9 cellular contexts compared by ENCODE assay signal in genomic region chr19:55087542-55087935, GRCh38. TPM values are rescaled to one million over a fixed set of nuclear protein-coding genes. Genes with fewer than 3 reads are reported as not detected.
A peak's percentile ranks its signal among the peaks of the same experiment; 100 is the strongest.
DNase-seq lines count a peak whose midpoint lies in the region; ATAC-seq and TF ChIP-seq lines count a peak whose summit lies in the region.
"Had no signal": no experiment of that assay in that cellular context is flagged by ENCODE, and none has a peak within 500 bp of the region (broad histone marks: within the 10 kb centered on the region; RNA-seq: fewer than 3 reads in every experiment).

No MANE protein-coding gene starts in this region.

- peaks cover 30% of the 10 kb centered on the region for H3K36me3 Mint-ChIP-seq in activated CD4-positive, alpha-beta T cell treated with anti-CD3 and anti-CD28 coated beads for 36 hours (ENCODE audit: low read depth)

- CTCF ChIA-PET in activated CD4-positive, alpha-beta T cell treated with anti-CD3 and anti-CD28 coated beads for 36 hours (lab: Charles Lee) = interaction anchor here (0.9 to 3.2 kb wide), 4 partner anchors 8 to 251 kb away, joined by 3 to 16 read pairs (median 6); partner anchors contain the start of genes KMT5C and PPP1R12C

- no peak for DNase-seq in activated CD4-positive, alpha-beta T cell treated with anti-CD3 and anti-CD28 coated beads for 36 hours
- no peak for DNase-seq in activated CD4-positive, alpha-beta T cell treated with anti-CD3 and anti-CD28 coated beads, Interleukin-2, amount 50 U/mL, for 1 hour
- DNase-seq in colonic mucosa (no peak), left lobe of liver (ENCODE audit: low spot score) (no peak), thoracic aorta (ENCODE audit: low spot score) (no peak), C1 segment of cervical spinal cord (lab: John Stamatoyannopoulos, UW) (no peak), substantia nigra (lab: John Stamatoyannopoulos, UW) (no peak)
- no peak for DNase-seq in activated CD4-positive, alpha-beta T cell treated with anti-CD3 and anti-CD28 coated beads for 4 hours
- DNase-seq: NCI-H524 treated with DMSO at 0.1 percent for 48 hours had no signal

- no peaks in the 10 kb centered on the region for H3K9me3 ChIP-seq in colonic mucosa
- H3K9me3 ChIP-seq in thoracic aorta = no peaks in the 10 kb centered on the region

- ATAC-seq in activated CD4-positive, alpha-beta T cell treated with anti-CD3 and anti-CD28 coated beads for 36 hours = no peak
- ATAC-seq in left lobe of liver = peak; percentile 16
- ATAC-seq in thoracic aorta (ENCODE audit: insufficient number of reproducible peaks, low FRiP score, low read depth) = no peak

- peak overlapping the region; percentile 44 for H3K4me3 ChIP-seq in colonic mucosa
- peak overlapping the region; percentile 75 for H3K4me3 ChIP-seq in thoracic aorta

- H3K27ac ChIP-seq in colonic mucosa (no peak overlapping the region), thoracic aorta (no peak overlapping the region), substantia nigra (ENCODE audit: low read depth, low read length, poor library complexity, severe bottlenecking) (no peak overlapping the region)

- peaks cover 10% of the 10 kb centered on the region for H3K27me3 ChIP-seq in colonic mucosa
- H3K27me3 ChIP-seq in thoracic aorta (replicated peaks; ENCODE audit: insufficient read depth) = peaks cover 15% of the 10 kb centered on the region

- H3K4me1 Mint-ChIP-seq in activated CD4-positive, alpha-beta T cell treated with anti-CD3 and anti-CD28 coated beads for 36 hours = peaks cover 19% of the 10 kb centered on the region

- H3K36me3 ChIP-seq in colonic mucosa (peaks cover 14% of the 10 kb centered on the region), thoracic aorta (peaks cover 18% of the 10 kb centered on the region)

- peaks cover 39% of the 10 kb centered on the region for H3K27me3 Mint-ChIP-seq in activated CD4-positive, alpha-beta T cell treated with anti-CD3 and anti-CD28 coated beads for 36 hours

- H3K4me1 ChIP-seq in colonic mucosa (peaks cover 7% of the 10 kb centered on the region), thoracic aorta (ENCODE audit: control insufficient read depth in 1 of 2, low read depth in 2 of 2) (peaks cover 21 to 26% of the 10 kb centered on the region in 2 donors)

- POLR2A ChIA-PET in activated CD4-positive, alpha-beta T cell treated with anti-CD3 and anti-CD28 coated beads for 36 hours (lab: Charles Lee) = no interaction called here

- peaks cover 1% of the 10 kb centered on the region for H3K9me3 Mint-ChIP-seq in activated CD4-positive, alpha-beta T cell treated with anti-CD3 and anti-CD28 coated beads for 36 hours (ENCODE audit: low read depth)

- intact Hi-C loops in activated CD4-positive, alpha-beta T cell treated with anti-CD3 and anti-CD28 coated beads for 36 hours (cut with DNase I, micrococcal nuclease) = no loop called here
- intact Hi-C loops in colonic mucosa (cut with DNase I) = no loop called here

- no peak for TF ChIP-seq CTCF in colonic mucosa (IDR thresholded peaks at IDR 0.05)
- TF ChIP-seq CTCF in thoracic aorta (IDR thresholded peaks at IDR 0.05) = no peak

- H3K27ac Mint-ChIP-seq in activated CD4-positive, alpha-beta T cell treated with anti-CD3 and anti-CD28 coated beads for 36 hours = no peak overlapping the region

- H3K4me3 Mint-ChIP-seq in activated CD4-positive, alpha-beta T cell treated with anti-CD3 and anti-CD28 coated beads for 36 hours = peak overlapping the region; percentile 19

- peak overlapping the region; percentile 18 to 34 for H3K9ac ChIP-seq in colonic mucosa (ENCODE audit: low read depth in 2 of 2, low read length in 2 of 2)

RNA-seq across cellular contexts. Expression of gene EPS8L1, which starts 11.9 kb away (rescaled TPM):
- total RNA-seq in activated CD4-positive, alpha-beta T cell treated with anti-CD3 and anti-CD28 coated beads for 36 hours = 1 to 10 TPM; 2.2 to 2.3 TPM
- total RNA-seq in colonic mucosa = 10 to 100 TPM; 27.5 to 83.9 TPM
- 0.53 TPM for total RNA-seq in left lobe of liver
- total RNA-seq in thoracic aorta = 10 to 100 TPM in 1 of 2 donors, 1 to 10 TPM in 1; 5.4 to 16.3 TPM

RNA-seq across cellular contexts. Expression of gene RDH13, which starts 24.6 kb away (rescaled TPM):
- total RNA-seq in activated CD4-positive, alpha-beta T cell treated with anti-CD3 and anti-CD28 coated beads for 36 hours = 10 to 100 TPM; 11.9 to 12.8 TPM
- total RNA-seq in colonic mucosa (10 to 100 TPM; 39.5 to 93.0 TPM), left lobe of liver (9.7 TPM), thoracic aorta (10 to 100 TPM; 22.2 to 23.6 TPM)

RNA-seq across cellular contexts. Expression of gene PPP1R12C, which starts 29.9 kb away (rescaled TPM):
- 10 to 100 TPM; 66.1 to 69.8 TPM for total RNA-seq in activated CD4-positive, alpha-beta T cell treated with anti-CD3 and anti-CD28 coated beads for 36 hours
- total RNA-seq in colonic mucosa (100 to 1,000 TPM in 1 of 2 donors, 10 to 100 TPM in 1; 82.6 to 112 TPM), left lobe of liver (46.5 TPM), thoracic aorta (100 to 1,000 TPM; 194 to 250 TPM)

RNA-seq across cellular contexts. Expression of gene GP6, which starts 49.5 kb away (rescaled TPM):
- under 1 TPM in 1 of 2 experiments, not detected in 1; 0.09 TPM for total RNA-seq in activated CD4-positive, alpha-beta T cell treated with anti-CD3 and anti-CD28 coated beads for 36 hours
- total RNA-seq in colonic mucosa = 1 to 10 TPM in 1 of 2 donors, under 1 TPM in 1; 0.32 to 1.1 TPM
- not detected for total RNA-seq in left lobe of liver
- not detected for total RNA-seq in thoracic aorta
